17 cellular contexts compared by ENCODE assay signal in the genomic region with DNA sequence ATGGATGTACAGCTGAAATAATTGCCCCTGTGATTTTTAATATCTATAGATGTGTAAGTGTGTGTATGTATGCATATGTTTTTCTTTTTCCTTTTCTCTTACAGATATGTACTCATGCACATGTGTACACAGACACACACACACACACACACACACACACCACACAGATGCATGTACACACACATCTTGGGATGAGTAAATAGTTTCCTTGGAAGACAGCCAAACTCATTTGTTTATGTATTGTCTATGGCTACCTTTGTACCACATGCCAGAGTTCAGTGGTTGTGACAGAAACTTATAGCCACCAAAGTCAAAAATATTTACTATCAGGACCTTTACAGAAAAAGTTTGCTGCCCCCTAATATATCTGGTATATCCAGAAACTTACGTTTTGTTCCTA.
DNase-seq lines count a peak whose midpoint lies in the region; ATAC-seq and TF ChIP-seq lines count a peak whose summit lies in the region.
"Had no signal": no experiment of that assay in that cellular context is flagged by ENCODE, and none has a peak within 500 bp of the region (broad histone marks: within the 10 kb centered on the region; RNA-seq: fewer than 3 reads in every experiment).

No MANE protein-coding gene starts in this region.

- H3K27ac ChIP-seq in GM23248: no peak overlapping the region
- no peak overlapping the region for H3K27ac ChIP-seq in epithelial cell of prostate
- no peak overlapping the region for H3K27ac ChIP-seq in CD4-positive, alpha-beta T cell (ENCODE audit: low read depth, low read length)
- H3K27ac ChIP-seq: HL-60 had no signal

- ATAC-seq in HG02973 (IDR thresholded peaks at IDR 0.05; ENCODE audit: unreplicated experiment): no peak
- no peak for ATAC-seq in CD4-positive, alpha-beta T cell (ENCODE audit: poor library complexity)
- ATAC-seq: Panc1 had no signal

- in situ Hi-C loops in GM23248 (cut with MboI): no loop called here

- TF ChIP-seq CTCF in osteocyte (IDR thresholded peaks at IDR 0.05): no peak
- TF ChIP-seq CTCF in CD4-positive, alpha-beta T cell (IDR thresholded peaks at IDR 0.05): no peak

- H3K27me3 Mint-ChIP-seq in osteocyte (ENCODE audit: unreplicated experiment): no peaks in the 10 kb centered on the region
- H3K27me3 Mint-ChIP-seq in CD4-positive, alpha-beta T cell: no peaks in the 10 kb centered on the region
- H3K27me3 Mint-ChIP-seq: activated CD4-positive, alpha-beta memory T cell treated with anti-CD3 and anti-CD28 coated beads, Interleukin-2, amount 10 ng/mL, durations not matched to agents 7 days and 5 days had no signal

- no peaks in the 10 kb centered on the region for H3K79me2 ChIP-seq in GM23248 (ENCODE audit: insufficient read depth)

- DNase-seq in COR-L47 (lab: John Stamatoyannopoulos, UW) (peak; percentile 93), GM23248 (peak; percentile 15), NCI-H446 treated with DMSO at 0.1 percent for 48 hours (lab: John Stamatoyannopoulos, UW) (peak; percentile 17), epithelial cell of prostate (ENCODE audit: low read depth, low spot score) (peak; percentile 77), osteocyte (ENCODE audit: extremely low spot score, unreplicated experiment) (no peak)
- DNase-seq in CD4-positive, alpha-beta T cell: no peak
- no peak for DNase-seq in NK-92 treated with Interleukin-12 subunit alpha and Interleukin-12 subunit beta, amount 100 ng/mL, for 24 hours (lab: John Stamatoyannopoulos, UW)
- DNase-seq: activated CD4-positive, alpha-beta memory T cell treated with anti-CD3 and anti-CD28 coated beads, Interleukin-2, amount 10 ng/mL, durations not matched to agents 7 days and 5 days; activated naive CD4-positive, alpha-beta T cell treated with anti-CD3 and anti-CD28 coated beads, Interleukin-2, amount 50 U/mL, for 16 hours; AML-193; foreskin melanocyte; stimulated activated CD4-positive, alpha-beta T cell treated with anti-CD3 and anti-CD28 coated beads, Interleukin-4, amount 100 ng/mL, for 24 hours; stimulated activated naive CD4-positive, alpha-beta T cell treated with Interleukin-2 at 50 U/mL for 16 hours had no signal

- H3F3A ChIP-seq in GM23248 (ENCODE audit: insufficient read depth): no peaks in the 10 kb centered on the region

- H3K9me2 ChIP-seq in GM23248 (ENCODE audit: insufficient read depth): no peaks in the 10 kb centered on the region

- no peaks in the 10 kb centered on the region for H3K27me3 ChIP-seq in GM23248 (replicated peaks; ENCODE audit: insufficient read depth)
- no peaks in the 10 kb centered on the region for H3K27me3 ChIP-seq in CD4-positive, alpha-beta T cell (ENCODE audit: control insufficient read depth, insufficient read depth, low read length)

- H3K4me3 ChIP-seq in GM23248: no peak overlapping the region

- 57 to 74% methylated on average over 1 of the region's 1 CpG for WGBS in GM23248 (ENCODE audit: low coverage in 1 of 2, low lambda C conversion rate in 2 of 2, missing lambda C conversion rate in 2 of 2), 2 experiments

- CTCF ChIA-PET in CD4-positive, alpha-beta T cell (lab: Charles Lee): no interaction called here

- H2AFZ ChIP-seq in GM23248: no peak overlapping the region

- H3K4me2 ChIP-seq in GM23248 (ENCODE audit: unreplicated experiment): no peak overlapping the region

- H3K9ac ChIP-seq in GM23248: no peak overlapping the region

- no peaks in the 10 kb centered on the region for H3K36me3 ChIP-seq in GM23248 (ENCODE audit: low read depth)

- no peak overlapping the region for H3K4me3 Mint-ChIP-seq in osteocyte (ENCODE audit: unreplicated experiment)
- H3K4me3 Mint-ChIP-seq in CD4-positive, alpha-beta T cell: no peak overlapping the region
- H3K4me3 Mint-ChIP-seq: activated CD4-positive, alpha-beta memory T cell treated with anti-CD3 and anti-CD28 coated beads, Interleukin-2, amount 10 ng/mL, durations not matched to agents 7 days and 5 days; T-helper 2 cell treated with Interferon-gamma antibody and Interleukin-4, amounts not matched to agents 5 μg/mL and 100 μg/mL, for 36 hours had no signal

- no peaks in the 10 kb centered on the region for H4K20me1 ChIP-seq in GM23248 (ENCODE audit: insufficient read depth)

- no peaks in the 10 kb centered on the region for H3K9me3 Mint-ChIP-seq in osteocyte (ENCODE audit: unreplicated experiment)
- H3K9me3 Mint-ChIP-seq in CD4-positive, alpha-beta T cell: no peaks in the 10 kb centered on the region
- H3K9me3 Mint-ChIP-seq: activated CD4-positive, alpha-beta memory T cell treated with anti-CD3 and anti-CD28 coated beads, Interleukin-2, amount 10 ng/mL, durations not matched to agents 7 days and 5 days; T-helper 2 cell treated with Interferon-gamma antibody and Interleukin-4, amounts not matched to agents 5 μg/mL and 100 μg/mL, for 36 hours had no signal

- POLR2A ChIA-PET in CD4-positive, alpha-beta T cell (lab: Charles Lee): no interaction called here

- no peak overlapping the region for H3K27ac Mint-ChIP-seq in osteocyte (ENCODE audit: unreplicated experiment)
- no peak overlapping the region for H3K27ac Mint-ChIP-seq in CD4-positive, alpha-beta T cell
- H3K27ac Mint-ChIP-seq: activated CD4-positive, alpha-beta memory T cell treated with anti-CD3 and anti-CD28 coated beads, Interleukin-2, amount 10 ng/mL, durations not matched to agents 7 days and 5 days; T-helper 2 cell treated with Interferon-gamma antibody and Interleukin-4, amounts not matched to agents 5 μg/mL and 100 μg/mL, for 36 hours had no signal

- no peaks in the 10 kb centered on the region for H3K4me1 ChIP-seq in GM23248 (ENCODE audit: insufficient read depth)

- no peaks in the 10 kb centered on the region for H3K4me1 Mint-ChIP-seq in osteocyte (ENCODE audit: unreplicated experiment)
- no peaks in the 10 kb centered on the region for H3K4me1 Mint-ChIP-seq in CD4-positive, alpha-beta T cell (ENCODE audit: low read depth)
- H3K4me1 Mint-ChIP-seq: activated CD4-positive, alpha-beta memory T cell treated with anti-CD3 and anti-CD28 coated beads, Interleukin-2, amount 10 ng/mL, durations not matched to agents 7 days and 5 days had no signal

- H3K9me3 ChIP-seq in GM23248 (ENCODE audit: low read depth): no peaks in the 10 kb centered on the region
- H3K9me3 ChIP-seq in CD4-positive, alpha-beta T cell (ENCODE audit: control insufficient read depth, low read length): no peaks in the 10 kb centered on the region

- intact Hi-C loops in CD4-positive, alpha-beta T cell (cut with DNase I, micrococcal nuclease): no loop called here

- H3K36me3 Mint-ChIP-seq in osteocyte (ENCODE audit: unreplicated experiment): no peaks in the 10 kb centered on the region
- H3K36me3 Mint-ChIP-seq in CD4-positive, alpha-beta T cell (ENCODE audit: low read depth): no peaks in the 10 kb centered on the region

Comparison
In these comparisons a context has a peak if more than half of its experiments do, and no peak if none do; other contexts are left out.
1. DNase-seq: peak in COR-L47 (single experiment), GM23248 (single experiment), NCI-H446 treated with DMSO at 0.1 percent for 48 hours (single experiment) and epithelial cell of prostate (single experiment); none in osteocyte (single experiment), CD4-positive, alpha-beta T cell (0 of 10) and NK-92 treated with Interleukin-12 subunit alpha and Interleukin-12 subunit beta, amount 100 ng/mL, for 24 hours (single experiment).